In genomic region chr12:29709641-29710040, GRCh38 we compare ENCODE assay signal across 21 cellular contexts.
DNase-seq lines count a peak whose midpoint lies in the region; ATAC-seq and TF ChIP-seq lines count a peak whose summit lies in the region.
"Had no signal": no experiment of that assay in that cellular context is flagged by ENCODE, and none has a peak within 500 bp of the region (broad histone marks: within the 10 kb centered on the region; RNA-seq: fewer than 3 reads in every experiment).

No MANE protein-coding gene starts in this region.

- H3K9ac ChIP-seq in adipocyte (ENCODE audit: low read length) = peak overlapping the region; percentile 53
- H3K9ac ChIP-seq in mesenchymal stem cell (ENCODE audit: low read length) = peak overlapping the region; percentile 46

- CTCF ChIA-PET in MCF 10A (lab: Yijun Ruan, JAX) = interaction anchor here (0.5 to 0.7 kb wide), 2 partner anchors 34 to 62 kb away, joined by 3 read pairs; no protein-coding TSS in a partner anchor

- H3K4me2 ChIP-seq in mesenchymal stem cell (ENCODE audit: low read length, poor library complexity, severe bottlenecking) = no peak overlapping the region

- no peaks in the 10 kb centered on the region for H3K4me1 ChIP-seq in breast epithelium
- peaks cover 60% of the 10 kb centered on the region for H3K4me1 ChIP-seq in adipocyte (ENCODE audit: control insufficient read depth, insufficient read depth, low read length)
- H3K4me1 ChIP-seq in mesenchymal stem cell (ENCODE audit: control insufficient read depth, insufficient read depth, low read depth, low read length) = no peaks in the 10 kb centered on the region
- H3K4me1 ChIP-seq in stomach = peaks cover 0 to 33% (median 11%) of the 10 kb centered on the region in 4 donors
- no peaks in the 10 kb centered on the region for H3K4me1 ChIP-seq in lower lobe of right lung

- no peak overlapping the region for H2BK120ac ChIP-seq in mesenchymal stem cell (ENCODE audit: low read depth, low read length)

- no peaks in the 10 kb centered on the region for H3K9me3 Mint-ChIP-seq in MCF 10A (ENCODE audit: unreplicated experiment)
- H3K9me3 Mint-ChIP-seq: activated B cell treated with CpG ODN at 0.5 μM for 24 hours; stimulated activated memory B cell treated with anti-CD40 and anti-IgM and Interleukin-4, amounts not matched to agents 10 μg/mL and 1 μg/mL and 100 μg/mL, for 72 hours; T-helper 2 cell treated with Interferon-gamma antibody and Interleukin-4, amounts not matched to agents 5 μg/mL and 100 μg/mL, for 36 hours had no signal

- intact Hi-C loops in MCF 10A (cut with micrococcal nuclease) (no loop called here), breast epithelium (cut with DNase I; ENCODE audit: low total_unique reads) (no loop called here), stomach (cut with DNase I; ENCODE audit: low total_unique reads) (no loop called here), lower lobe of right lung (cut with DNase I) (no loop called here)

- no peaks in the 10 kb centered on the region for H3K36me3 ChIP-seq in breast epithelium
- H3K36me3 ChIP-seq in adipocyte (ENCODE audit: control insufficient read depth, insufficient read depth, low read length, severe bottlenecking) = no peaks in the 10 kb centered on the region
- peaks cover 0 to 5% of the 10 kb centered on the region in 2 experiments for H3K36me3 ChIP-seq in mesenchymal stem cell (ENCODE audit: control insufficient read depth in 1 of 2, insufficient read depth in 2 of 2, low read depth in 1 of 2, low read length in 2 of 2)
- no peaks in the 10 kb centered on the region for H3K36me3 ChIP-seq in stomach
- H3K36me3 ChIP-seq in lower lobe of right lung = no peaks in the 10 kb centered on the region

- no peak for ATAC-seq in GM18520 (IDR thresholded peaks at IDR 0.05; ENCODE audit: unreplicated experiment)
- no peak for ATAC-seq in lower lobe of right lung
- ATAC-seq: activated CD8-positive, alpha-beta T cell treated with anti-CD3 and anti-CD28 coated beads, Interleukin-2, amount 10 ng/mL, durations not matched to agents 7 days and 5 days; esophagus mucosa; stimulated activated memory B cell treated with anti-CD40 and anti-IgM and Interleukin-4, amounts not matched to agents 10 μg/mL and 1 μg/mL and 100 μg/mL, for 72 hours had no signal

- POLR2A ChIA-PET in MCF 10A (lab: Yijun Ruan, JAX) = no interaction called here

- no peaks in the 10 kb centered on the region for H3K9me3 ChIP-seq in breast epithelium
- H3K9me3 ChIP-seq in adipocyte (ENCODE audit: control insufficient read depth, low read length) = no peaks in the 10 kb centered on the region
- H3K9me3 ChIP-seq in mesenchymal stem cell (ENCODE audit: control insufficient read depth, low read length) = no peaks in the 10 kb centered on the region
- H3K9me3 ChIP-seq in stomach = no peaks in the 10 kb centered on the region
- no peaks in the 10 kb centered on the region for H3K9me3 ChIP-seq in lower lobe of right lung

- 91% methylated on average over 3 of the region's 3 CpGs for WGBS in mesenchymal stem cell
- WGBS in stomach, 5 donors = 56 to 72% (median 56%) methylated on average over 3 of the region's 3 CpGs

- no peak for TF ChIP-seq CTCF in MCF 10A (IDR thresholded peaks at IDR 0.05; ENCODE audit: unreplicated experiment)
- no peak for TF ChIP-seq CTCF in breast epithelium (IDR thresholded peaks at IDR 0.05)
- TF ChIP-seq CTCF in stomach (IDR thresholded peaks at IDR 0.05) = no peak
- no peak for TF ChIP-seq CTCF in lower lobe of right lung (IDR thresholded peaks at IDR 0.05)

- no peaks in the 10 kb centered on the region for H3K27me3 Mint-ChIP-seq in MCF 10A (ENCODE audit: insufficient read depth, unreplicated experiment)
- H3K27me3 Mint-ChIP-seq: activated B cell treated with CpG ODN at 0.5 μM for 24 hours; stimulated activated memory B cell treated with anti-CD40 and anti-IgM and Interleukin-4, amounts not matched to agents 10 μg/mL and 1 μg/mL and 100 μg/mL, for 72 hours had no signal

- H3K14ac ChIP-seq in mesenchymal stem cell (ENCODE audit: low read length in 2 of 2) = no peak overlapping the region

- BruUV-seq in MCF 10A (replicated peaks; lab: Mats Ljungman, UMichigan) = no TSS peak

- H2AK5ac ChIP-seq in mesenchymal stem cell (ENCODE audit: low read length, severe bottlenecking) = no peak overlapping the region

- no peak overlapping the region for H4K91ac ChIP-seq in mesenchymal stem cell (ENCODE audit: low read length)

- no peak for TF ChIP-seq POLR2A in breast epithelium (IDR thresholded peaks at IDR 0.05)
- no peak for TF ChIP-seq POLR2A in stomach (IDR thresholded peaks at IDR 0.05)

- H2BK15ac ChIP-seq in mesenchymal stem cell (ENCODE audit: low read depth, poor library complexity, severe bottlenecking) = no peak overlapping the region

- no peak overlapping the region for H2BK5ac ChIP-seq in mesenchymal stem cell (ENCODE audit: low read depth, low read length, poor library complexity, severe bottlenecking)

- H3K18ac ChIP-seq in mesenchymal stem cell (ENCODE audit: low read depth in 1 of 2, low read length in 2 of 2) = no peak overlapping the region

- H2BK12ac ChIP-seq in mesenchymal stem cell (ENCODE audit: low read length in 2 of 2) = peak overlapping the region in 1 of 2 experiments; percentile 49

- H3K4me1 Mint-ChIP-seq in MCF 10A (ENCODE audit: insufficient read depth, unreplicated experiment) = peaks cover 72% of the 10 kb centered on the region
- H3K4me1 Mint-ChIP-seq: activated B cell treated with CpG ODN at 0.5 μM for 24 hours; immature natural killer cell; memory B cell; stimulated activated memory B cell treated with anti-CD40 and anti-IgM and Interleukin-4, amounts not matched to agents 10 μg/mL and 1 μg/mL and 100 μg/mL, for 72 hours had no signal

- H3K27ac ChIP-seq in breast epithelium = peak overlapping the region in 1 of 2 donors; percentile 59
- H3K27ac ChIP-seq in mesenchymal stem cell (ENCODE audit: low read length, poor library complexity, severe bottlenecking) = no peak overlapping the region
- peak overlapping the region in 3 of 5 donors; percentile 19 to 43 (median 29) for H3K27ac ChIP-seq in stomach
- no peak overlapping the region for H3K27ac ChIP-seq in lower lobe of right lung

- H3K36me3 Mint-ChIP-seq in MCF 10A (ENCODE audit: insufficient read depth, unreplicated experiment) = peaks cover 83% of the 10 kb centered on the region
- H3K36me3 Mint-ChIP-seq: activated naive CD8-positive, alpha-beta T cell; immature natural killer cell; memory B cell; stimulated activated memory B cell treated with anti-CD40 and anti-IgM and Interleukin-4, amounts not matched to agents 10 μg/mL and 1 μg/mL and 100 μg/mL, for 72 hours had no signal

- no peak for TF ChIP-seq EP300 in stomach (IDR thresholded peaks at IDR 0.05)

- H3K4me3 Mint-ChIP-seq in MCF 10A (ENCODE audit: unreplicated experiment) = no peak overlapping the region
- H3K4me3 Mint-ChIP-seq: activated B cell treated with CpG ODN at 0.5 μM for 24 hours; activated CD8-positive, alpha-beta T cell treated with anti-CD3 and anti-CD28 coated beads, Interleukin-2, amount 10 ng/mL, durations not matched to agents 7 days and 5 days; activated naive CD8-positive, alpha-beta T cell; CD14-positive monocyte; immature natural killer cell; memory B cell; stimulated activated memory B cell treated with anti-CD40 and anti-IgM and Interleukin-4, amounts not matched to agents 10 μg/mL and 1 μg/mL and 100 μg/mL, for 72 hours; T-helper 2 cell treated with Interferon-gamma antibody and Interleukin-4, amounts not matched to agents 5 μg/mL and 100 μg/mL, for 36 hours had no signal

- peak overlapping the region; percentile 69 for H3K27ac Mint-ChIP-seq in MCF 10A (ENCODE audit: low read depth, unreplicated experiment)
- H3K27ac Mint-ChIP-seq: activated B cell treated with CpG ODN at 0.5 μM for 24 hours; activated CD8-positive, alpha-beta T cell treated with anti-CD3 and anti-CD28 coated beads, Interleukin-2, amount 10 ng/mL, durations not matched to agents 7 days and 5 days; activated naive CD8-positive, alpha-beta T cell; CD14-positive monocyte; immature natural killer cell; memory B cell; stimulated activated memory B cell treated with anti-CD40 and anti-IgM and Interleukin-4, amounts not matched to agents 10 μg/mL and 1 μg/mL and 100 μg/mL, for 72 hours; T-helper 2 cell treated with Interferon-gamma antibody and Interleukin-4, amounts not matched to agents 5 μg/mL and 100 μg/mL, for 36 hours had no signal

- no peak overlapping the region for H4K8ac ChIP-seq in mesenchymal stem cell (ENCODE audit: low read length)

- no peaks in the 10 kb centered on the region for H3K79me1 ChIP-seq in mesenchymal stem cell (replicated peaks; ENCODE audit: low read length, poor library complexity, severe bottlenecking)

- no peaks in the 10 kb centered on the region for H3K27me3 ChIP-seq in breast epithelium
- no peaks in the 10 kb centered on the region for H3K27me3 ChIP-seq in adipocyte (replicated peaks; ENCODE audit: control insufficient read depth, insufficient read depth, low read length)
- H3K27me3 ChIP-seq in mesenchymal stem cell (ENCODE audit: control insufficient read depth in 1 of 2, insufficient read depth in 1 of 2, low read length in 2 of 2) = no peaks in the 10 kb centered on the region
- no peaks in the 10 kb centered on the region for H3K27me3 ChIP-seq in stomach
- no peaks in the 10 kb centered on the region for H3K27me3 ChIP-seq in lower lobe of right lung (ENCODE audit: low read depth)

- H3K4me3 ChIP-seq in breast epithelium (no peak overlapping the region), adipocyte (ENCODE audit: low read length) (peak overlapping the region; percentile 31), mesenchymal stem cell (ENCODE audit: insufficient read depth in 1 of 2, low read depth in 1 of 2, low read length in 2 of 2) (no peak overlapping the region), stomach (no peak overlapping the region), lower lobe of right lung (no peak overlapping the region)

- H3K23ac ChIP-seq in mesenchymal stem cell (ENCODE audit: low read length in 2 of 2) = no peak overlapping the region

- H2AFZ ChIP-seq in mesenchymal stem cell (ENCODE audit: low read depth, low read length) = no peak overlapping the region

- DNase-seq in MCF 10A (ENCODE audit: unreplicated experiment) (no peak), breast epithelium (ENCODE audit: low spot score in 2 of 2) (no peak), adipocyte (ENCODE audit: low read depth) (no peak), mesenchymal stem cell (no peak), stomach (no peak), lower lobe of right lung (no peak), C1 segment of cervical spinal cord (lab: John Stamatoyannopoulos, UW) (no peak)
- DNase-seq: activated B cell treated with CpG ODN at 0.5 μM for 24 hours; activated CD8-positive, alpha-beta T cell treated with anti-CD3 and anti-CD28 coated beads, Interleukin-2, amount 10 ng/mL, durations not matched to agents 7 days and 5 days; activated T-cell treated with anti-CD3 and anti-CD28 coated beads, Interleukin-2, amount 50 U/mL, for 48 hours; glutamatergic neuron; immature natural killer cell; IMR-90; NCI-H2029 treated with DMSO at 0.1 percent for 48 hours had no signal

- no peak overlapping the region for H3K4ac ChIP-seq in mesenchymal stem cell (ENCODE audit: low read depth in 1 of 2, low read length in 2 of 2)

Comparison
In these comparisons a context has a peak if more than half of its experiments do, and no peak if none do; other contexts are left out.
1. H3K27ac ChIP-seq: peak in stomach (3 of 5); none in mesenchymal stem cell (single experiment) and lower lobe of right lung (single experiment).